11 cellular contexts compared by ENCODE assay signal in genomic region chr20:6708010-6708409, GRCh38. TPM values are rescaled to one million over a fixed set of nuclear protein-coding genes. Genes with fewer than 3 reads are reported as not detected.
DNase-seq lines count a peak whose midpoint lies in the region; ATAC-seq and TF ChIP-seq lines count a peak whose summit lies in the region.
"Had no signal": no experiment of that assay in that cellular context is flagged by ENCODE, and none has a peak within 500 bp of the region (broad histone marks: within the 10 kb centered on the region; RNA-seq: fewer than 3 reads in every experiment).

No MANE protein-coding gene starts in this region.

- H3K27ac Mint-ChIP-seq in glutamatergic neuron (ENCODE audit: unreplicated experiment) = no peak overlapping the region
- no peak overlapping the region for H3K27ac Mint-ChIP-seq in activated T-helper 2 cell treated with anti-CD3 and anti-CD28 coated beads, Interferon-gamma antibody, Interleukin-2, Interleukin-4, amounts not matched to agents 10 μg/mL and 5 μg/mL and 100 μg/mL, durations not matched to agents 14 hours and 24 hours and 36 hours
- H3K27ac Mint-ChIP-seq in activated CD8-positive, alpha-beta memory T cell treated with anti-CD3 and anti-CD28 coated beads, Interleukin-2, amount 10 ng/mL, durations not matched to agents 7 days and 5 days = no peak overlapping the region
- H3K27ac Mint-ChIP-seq: activated naive CD4-positive, alpha-beta T cell treated with anti-CD3 and anti-CD28 coated beads, Interleukin-2, amount 50 U/mL, for 72 hours had no signal

- peak; percentile 84 for DNase-seq in astrocyte of the spinal cord (ENCODE audit: low read depth, low spot score)
- peak; percentile 89 for DNase-seq in iris pigment epithelial cell (ENCODE audit: low read depth)
- peak; percentile 45 for DNase-seq in skeletal muscle cell (ENCODE audit: low read depth)
- DNase-seq in glutamatergic neuron = no peak
- no peak for DNase-seq in activated T-helper 2 cell treated with anti-CD3 and anti-CD28 coated beads, Interferon-gamma antibody, Interleukin-2, Interleukin-4, amounts not matched to agents 10 μg/mL and 5 μg/mL and 100 μg/mL, durations not matched to agents 14 hours and 24 hours and 36 hours (ENCODE audit: low spot score)
- DNase-seq in activated CD8-positive, alpha-beta memory T cell treated with anti-CD3 and anti-CD28 coated beads, Interleukin-2, amount 10 ng/mL, durations not matched to agents 7 days and 5 days = no peak
- DNase-seq: NCI-H187 treated with DMSO at 0.1 percent for 48 hours had no signal

- H3K4me3 ChIP-seq in astrocyte of the spinal cord (ENCODE audit: low read depth, low read length) = no peak overlapping the region
- no peak overlapping the region for H3K4me3 ChIP-seq in skeletal muscle cell (ENCODE audit: low read depth, low read length)

- in situ Hi-C loops in astrocyte of the spinal cord (cut with HindIII; ENCODE audit: low sequenced_read_pairs) = no loop called here

- CTCF ChIA-PET in activated CD8-positive, alpha-beta memory T cell treated with anti-CD3 and anti-CD28 coated beads, Interleukin-2, amount 10 ng/mL, durations not matched to agents 7 days and 5 days (lab: Charles Lee) = no interaction called here

- intact Hi-C loops in activated T-helper 2 cell treated with anti-CD3 and anti-CD28 coated beads, Interferon-gamma antibody, Interleukin-2, Interleukin-4, amounts not matched to agents 10 μg/mL and 5 μg/mL and 100 μg/mL, durations not matched to agents 14 hours and 24 hours and 36 hours (cut with micrococcal nuclease) = no loop called here

- TF ChIP-seq CTCF in astrocyte of the spinal cord (IDR thresholded peaks at IDR 0.05; ENCODE audit: low read depth, low read length) (no peak), glutamatergic neuron (IDR thresholded peaks at IDR 0.05; ENCODE audit: partially characterized antibody, unreplicated experiment) (no peak)

- H3K27me3 Mint-ChIP-seq in glutamatergic neuron (ENCODE audit: unreplicated experiment) = peaks cover 2% of the 10 kb centered on the region
- no peaks in the 10 kb centered on the region for H3K27me3 Mint-ChIP-seq in activated T-helper 2 cell treated with anti-CD3 and anti-CD28 coated beads, Interferon-gamma antibody, Interleukin-2, Interleukin-4, amounts not matched to agents 10 μg/mL and 5 μg/mL and 100 μg/mL, durations not matched to agents 14 hours and 24 hours and 36 hours (ENCODE audit: low read depth)
- no peaks in the 10 kb centered on the region for H3K27me3 Mint-ChIP-seq in activated CD8-positive, alpha-beta memory T cell treated with anti-CD3 and anti-CD28 coated beads, Interleukin-2, amount 10 ng/mL, durations not matched to agents 7 days and 5 days

- H3K4me1 Mint-ChIP-seq in glutamatergic neuron (ENCODE audit: low read depth, unreplicated experiment) = no peaks in the 10 kb centered on the region
- H3K4me1 Mint-ChIP-seq in activated T-helper 2 cell treated with anti-CD3 and anti-CD28 coated beads, Interferon-gamma antibody, Interleukin-2, Interleukin-4, amounts not matched to agents 10 μg/mL and 5 μg/mL and 100 μg/mL, durations not matched to agents 14 hours and 24 hours and 36 hours (ENCODE audit: low read depth) = no peaks in the 10 kb centered on the region
- peaks cover 2% of the 10 kb centered on the region for H3K4me1 Mint-ChIP-seq in activated CD8-positive, alpha-beta memory T cell treated with anti-CD3 and anti-CD28 coated beads, Interleukin-2, amount 10 ng/mL, durations not matched to agents 7 days and 5 days

- H3K4me3 Mint-ChIP-seq in glutamatergic neuron (ENCODE audit: unreplicated experiment) = no peak overlapping the region
- H3K4me3 Mint-ChIP-seq in activated T-helper 2 cell treated with anti-CD3 and anti-CD28 coated beads, Interferon-gamma antibody, Interleukin-2, Interleukin-4, amounts not matched to agents 10 μg/mL and 5 μg/mL and 100 μg/mL, durations not matched to agents 14 hours and 24 hours and 36 hours (ENCODE audit: low read depth) = no peak overlapping the region
- no peak overlapping the region for H3K4me3 Mint-ChIP-seq in activated CD8-positive, alpha-beta memory T cell treated with anti-CD3 and anti-CD28 coated beads, Interleukin-2, amount 10 ng/mL, durations not matched to agents 7 days and 5 days

- no peaks in the 10 kb centered on the region for H3K9me3 Mint-ChIP-seq in glutamatergic neuron (ENCODE audit: unreplicated experiment)
- no peaks in the 10 kb centered on the region for H3K9me3 Mint-ChIP-seq in activated T-helper 2 cell treated with anti-CD3 and anti-CD28 coated beads, Interferon-gamma antibody, Interleukin-2, Interleukin-4, amounts not matched to agents 10 μg/mL and 5 μg/mL and 100 μg/mL, durations not matched to agents 14 hours and 24 hours and 36 hours
- peaks cover 3% of the 10 kb centered on the region for H3K9me3 Mint-ChIP-seq in activated CD8-positive, alpha-beta memory T cell treated with anti-CD3 and anti-CD28 coated beads, Interleukin-2, amount 10 ng/mL, durations not matched to agents 7 days and 5 days (ENCODE audit: low read depth)

- no peaks in the 10 kb centered on the region for H3K36me3 Mint-ChIP-seq in glutamatergic neuron (ENCODE audit: unreplicated experiment)
- no peaks in the 10 kb centered on the region for H3K36me3 Mint-ChIP-seq in activated T-helper 2 cell treated with anti-CD3 and anti-CD28 coated beads, Interferon-gamma antibody, Interleukin-2, Interleukin-4, amounts not matched to agents 10 μg/mL and 5 μg/mL and 100 μg/mL, durations not matched to agents 14 hours and 24 hours and 36 hours (ENCODE audit: low read depth)
- no peaks in the 10 kb centered on the region for H3K36me3 Mint-ChIP-seq in activated CD8-positive, alpha-beta memory T cell treated with anti-CD3 and anti-CD28 coated beads, Interleukin-2, amount 10 ng/mL, durations not matched to agents 7 days and 5 days
- H3K36me3 Mint-ChIP-seq: activated naive CD4-positive, alpha-beta T cell treated with anti-CD3 and anti-CD28 coated beads, Interleukin-2, amount 50 U/mL, for 72 hours had no signal

- peak; percentile 14 for ATAC-seq in HG02798 (IDR thresholded peaks at IDR 0.05; ENCODE audit: poor library complexity, unreplicated experiment)
- no peak for ATAC-seq in HG03025 (IDR thresholded peaks at IDR 0.05; ENCODE audit: low FRiP score, unreplicated experiment)
- ATAC-seq in activated CD8-positive, alpha-beta memory T cell treated with anti-CD3 and anti-CD28 coated beads, Interleukin-2, amount 10 ng/mL, durations not matched to agents 7 days and 5 days = no peak
- ATAC-seq: activated naive CD4-positive, alpha-beta T cell treated with anti-CD3 and anti-CD28 coated beads, Interleukin-2, amount 50 U/mL, for 72 hours had no signal

RNA-seq across cellular contexts. Expression of gene BMP2, which starts 59.5 kb away (rescaled TPM):
- 0.66 TPM for total RNA-seq in glutamatergic neuron (ENCODE audit: unreplicated experiment)
- 0.07 and 0.25 TPM in 2 replicates for total RNA-seq in activated T-helper 2 cell treated with anti-CD3 and anti-CD28 coated beads, Interferon-gamma antibody, Interleukin-2, Interleukin-4, amounts not matched to agents 10 μg/mL and 5 μg/mL and 100 μg/mL, durations not matched to agents 14 hours and 24 hours and 36 hours
- not detected for total RNA-seq in activated CD8-positive, alpha-beta memory T cell treated with anti-CD3 and anti-CD28 coated beads, Interleukin-2, amount 10 ng/mL, durations not matched to agents 7 days and 5 days
- total RNA-seq: activated naive CD4-positive, alpha-beta T cell treated with anti-CD3 and anti-CD28 coated beads, Interleukin-2, amount 50 U/mL, for 72 hours; G401 had no signal

Comparison
In these comparisons a context has a peak if more than half of its experiments do, and no peak if none do; other contexts are left out.
1. DNase-seq: peak in astrocyte of the spinal cord (single experiment), iris pigment epithelial cell (single experiment) and skeletal muscle cell (single experiment); none in glutamatergic neuron (single experiment), activated T-helper 2 cell treated with anti-CD3 and anti-CD28 coated beads, Interferon-gamma antibody, Interleukin-2, Interleukin-4, amounts not matched to agents 10 μg/mL and 5 μg/mL and 100 μg/mL, durations not matched to agents 14 hours and 24 hours and 36 hours (single experiment) and activated CD8-positive, alpha-beta memory T cell treated with anti-CD3 and anti-CD28 coated beads, Interleukin-2, amount 10 ng/mL, durations not matched to agents 7 days and 5 days (single experiment).